ENCODE assay signal across 8 cellular contexts in the genomic region with DNA sequence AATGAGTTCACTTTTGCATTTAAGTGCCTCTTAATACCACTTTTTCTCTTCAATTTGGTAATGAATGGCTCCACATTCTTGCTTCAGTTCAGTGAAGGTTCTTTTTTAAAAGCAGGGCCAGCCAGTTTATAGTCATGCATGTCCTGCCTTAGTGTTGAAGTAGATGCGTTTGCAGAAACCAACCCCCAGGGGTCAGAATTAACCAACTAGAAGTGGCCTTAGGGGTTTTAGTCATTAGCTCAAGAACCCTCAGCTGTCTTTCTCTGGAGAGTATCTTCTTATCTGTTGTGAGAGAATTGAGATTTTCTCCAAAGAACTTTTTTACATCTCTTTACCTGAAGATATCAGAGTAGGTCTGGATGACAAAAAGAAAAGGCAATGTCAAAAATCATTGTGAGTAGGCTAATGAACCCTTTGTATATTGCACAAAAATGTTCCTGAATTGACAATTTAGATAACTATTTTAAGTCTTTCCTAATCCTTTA.
DNase-seq lines count a peak whose midpoint lies in the region; FAIRE-seq and TF ChIP-seq lines count a peak whose summit lies in the region.

No MANE protein-coding gene starts in this region.

- H3K4me1 ChIP-seq in KMS-11 (ENCODE audit: low read depth, poor library complexity, severe bottlenecking) (no peaks in the 10 kb centered on the region), OCI-LY7 (ENCODE audit: insufficient read depth, low read length, poor library complexity, severe bottlenecking) (peaks cover 18% of the 10 kb centered on the region)

- no peaks in the 10 kb centered on the region for H3K79me2 ChIP-seq in KMS-11 (ENCODE audit: insufficient read depth, low read depth)
- no peaks in the 10 kb centered on the region for H3K79me2 ChIP-seq in OCI-LY7 (ENCODE audit: insufficient read depth, low read depth, low read length)

- no peak overlapping the region for H3K4me2 ChIP-seq in KMS-11
- H3K4me2 ChIP-seq in OCI-LY7 (ENCODE audit: low read length): no peak overlapping the region

- CTCF ChIA-PET in OCI-LY7 (lab: Charles Lee; ENCODE audit: unreplicated experiment): interaction anchor here (1.2 to 1.5 kb wide), 4 partner anchors 16 to 220 kb away, joined by 3 to 7 read pairs (median 4); no protein-coding TSS in a partner anchor

- POLR2A ChIA-PET in OCI-LY7 (lab: Charles Lee): interaction anchor here (0.6 to 1.8 kb wide), 14 partner anchors 12 to 214 kb away, joined by 3 to 9 read pairs (median 4); no protein-coding TSS in a partner anchor

- no peaks in the 10 kb centered on the region for H3K9me2 ChIP-seq in OCI-LY7 (ENCODE audit: insufficient read depth, low read length)

- BruUV-seq in OCI-LY7 (replicated peaks; lab: Mats Ljungman, UMichigan): no TSS peak

- H3K36me3 ChIP-seq in KMS-11 (ENCODE audit: insufficient read depth) (no peaks in the 10 kb centered on the region), OCI-LY7 (ENCODE audit: insufficient read depth, low read length) (no peaks in the 10 kb centered on the region)

- H2AFZ ChIP-seq in KMS-11 (ENCODE audit: low read depth) (no peak overlapping the region), OCI-LY7 (ENCODE audit: low read length) (no peak overlapping the region; the same call in 1 of the 2 replicates)

- H3K27me3 ChIP-seq in KMS-11 (ENCODE audit: insufficient read depth, low read depth): no peaks in the 10 kb centered on the region

- peaks cover 5% of the 10 kb centered on the region; the same call in 1 of the 2 replicates for H3K9me3 ChIP-seq in OCI-LY7 (ENCODE audit: low read length)

- intact Hi-C loops in OCI-LY7 (cut with micrococcal nuclease; ENCODE audit: unreplicated experiment): loop anchor here (1.0 to 10.0 kb wide), 7 partner anchors 98 to 928 kb away; a partner anchor contains a TSS

- no peak overlapping the region for H3K9ac ChIP-seq in KMS-11

- DNase-seq in AML-193 (lab: John Stamatoyannopoulos, UW) (peak; percentile 71 to 72), GM12892 (ENCODE audit: insufficient read length) (peak; percentile 25), OCI-LY7 (ENCODE audit: low spot score) (peak; percentile 92), astrocyte of the hippocampus (ENCODE audit: low read depth, low spot score) (peak; percentile 81), iPS DF 19.7 (ENCODE audit: low read depth, low spot score) (peak; percentile 90), smooth muscle cell of the brain vasculature (ENCODE audit: low read depth, low spot score) (peak; percentile 67), cerebellar nuclear complex (lab: John Stamatoyannopoulos, UW) (no peak)

- H3K27ac ChIP-seq in KMS-11 (no peak overlapping the region), OCI-LY7 (ENCODE audit: low read depth, low read length, poor library complexity, severe bottlenecking) (no peak overlapping the region)

- no peak for TF ChIP-seq POLR2A in GM12892 (IDR thresholded peaks at IDR 0.05; ENCODE audit: low read depth, low read length)

- no peaks in the 10 kb centered on the region for H4K20me1 ChIP-seq in KMS-11 (ENCODE audit: insufficient read depth)
- H4K20me1 ChIP-seq in OCI-LY7 (ENCODE audit: insufficient read depth, low read length): no peaks in the 10 kb centered on the region

- peak; percentile 86 for TF ChIP-seq CTCF in KMS-11 (conservative IDR thresholded peaks at IDR 0.05; ENCODE audit: low read depth, low read length)
- peak; percentile 99 for TF ChIP-seq CTCF in OCI-LY7 (conservative IDR thresholded peaks at IDR 0.05; ENCODE audit: low read length)

- no peak for FAIRE-seq in GM12892 (lab: Jason Lieb, UNC)

- no peak overlapping the region for H3K4me3 ChIP-seq in KMS-11 (IDR thresholded peaks at IDR 0.05; ENCODE audit: insufficient read depth, low read depth, low read length)
- H3K4me3 ChIP-seq in OCI-LY7 (ENCODE audit: low read depth, low read length, poor library complexity, severe bottlenecking): no peak overlapping the region

Comparison
In these comparisons a context has a peak if more than half of its experiments do, and no peak if none do; other contexts are left out.
1. DNase-seq: peak in AML-193 (2 of 2), GM12892 (single experiment), OCI-LY7 (single experiment), astrocyte of the hippocampus (single experiment), iPS DF 19.7 (single experiment) and smooth muscle cell of the brain vasculature (single experiment); none in cerebellar nuclear complex (0 of 2).